In the genomic region with DNA sequence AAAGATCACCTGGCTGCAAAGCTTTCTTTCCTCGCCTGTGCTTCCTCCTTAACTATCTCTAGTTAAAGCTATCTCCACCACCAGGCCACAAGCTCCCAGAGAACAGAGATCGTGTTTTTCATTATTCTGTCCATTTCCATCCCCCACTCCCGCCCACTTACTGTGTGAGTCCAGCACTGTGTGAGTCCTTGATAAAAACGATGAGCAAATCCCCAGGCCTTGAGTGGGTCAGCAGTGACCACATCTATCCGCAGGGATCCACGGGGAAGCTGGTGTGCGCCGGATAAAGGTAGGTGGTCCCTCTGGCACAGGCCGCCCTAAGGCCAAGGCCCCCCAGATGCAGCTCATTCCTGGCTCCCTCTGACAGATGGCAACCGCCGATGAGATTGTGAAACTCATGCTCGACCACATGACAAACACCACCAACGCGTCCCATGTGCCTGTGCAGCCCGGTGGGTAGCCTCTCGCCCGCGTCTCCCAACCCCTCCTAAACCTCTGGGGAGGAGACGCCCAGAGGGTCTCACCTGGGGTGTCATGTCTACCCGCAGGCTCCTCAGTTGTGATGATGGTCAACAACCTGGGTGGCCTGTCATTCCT, we compare ENCODE assay signal across 1 cellular context.
TF ChIP-seq lines count a peak whose summit lies in the region.

No MANE protein-coding gene starts in this region.

TF ChIP-seq in K562, 482 proteins besides CTCF, POLR2A, EP300 and RAD21 (continued from another document and continues in another):
- TF ChIP-seq TAF9B (IDR thresholded peaks at IDR 0.05; ENCODE audit: partially characterized antibody) (peak; percentile 31), CBFB (CRISPR knock-in tag; IDR thresholded peaks at IDR 0.05) (0 out of 2 replicates have a peak, but pooled peaks have one; percentile 40), POLR2G (IDR thresholded peaks at IDR 0.05; ENCODE audit: low read depth, low read length) (peak; percentile 31; the same call in 1 of the 2 replicates), GATAD2B (IDR thresholded peaks at IDR 0.05; ENCODE audit: borderline replicate concordance) (peak; percentile 91), CREM (IDR thresholded peaks at IDR 0.05; ENCODE audit: low read depth) (peak; percentile 69; the same call in 1 of the 2 replicates), ATF1 (CRISPR knock-in tag; IDR thresholded peaks at IDR 0.05) (no peak), ATF1 (tag; IDR thresholded peaks at IDR 0.05) (0 out of 2 replicates have a peak, but pooled peaks have one; percentile 25), TBP (optimal IDR thresholded peaks at IDR 0.05; ENCODE audit: low read depth, low read length) (peak; percentile 52), KLF16 (IDR thresholded peaks at IDR 0.05) (peak; percentile 92), HDAC2 (IDR thresholded peaks at IDR 0.05) (peak; percentile 63; the same call in 1 of the 2 replicates), PHF21A (IDR thresholded peaks at IDR 0.05; ENCODE audit: borderline replicate concordance, low read depth) (peak; percentile 57; the same call in 1 of the 2 replicates), NCOA1 (IDR thresholded peaks at IDR 0.05; ENCODE audit: low read depth) (peak; percentile 71; the same call in 1 of the 2 replicates), KDM1A (IDR thresholded peaks at IDR 0.05) (peak; percentile 89 to 94), BCOR (IDR thresholded peaks at IDR 0.05) (peak; percentile 61; the same call in 1 of the 2 replicates), SOX6 (IDR thresholded peaks at IDR 0.05) (peak; percentile 73; the same call in 1 of the 2 replicates), GABPB1 (CRISPR knock-in tag; IDR thresholded peaks at IDR 0.05) (0 out of 2 replicates have a peak, but pooled peaks have one; percentile 28), MEIS2 (IDR thresholded peaks at IDR 0.05; ENCODE audit: partially characterized antibody) (peak; percentile 52), NEUROD1 (IDR thresholded peaks at IDR 0.05; ENCODE audit: borderline replicate concordance, low read depth, low read length, partially characterized antibody) (no peak), MTA2 (IDR thresholded peaks at IDR 0.05; ENCODE audit: low read depth) (peak; percentile 72), TRIM24 (IDR thresholded peaks at IDR 0.05) (peak; percentile 89 to 90; a peak in 3 of 4 replicates), DACH1 (IDR thresholded peaks at IDR 0.05; ENCODE audit: partially characterized antibody) (peak; percentile 34), BRD9 (IDR thresholded peaks at IDR 0.05; ENCODE audit: low read depth, partially characterized antibody) (peak; percentile 50), TCF7 (IDR thresholded peaks at IDR 0.05; ENCODE audit: borderline replicate concordance) (peak; percentile 62; the same call in 1 of the 2 replicates), RBM25 (IDR thresholded peaks at IDR 0.05; ENCODE audit: low read depth, low read length, severe bottlenecking) (no peak), NR4A1 (CRISPR knock-in tag; IDR thresholded peaks at IDR 0.05) (no peak), NR4A1 (tag; IDR thresholded peaks at IDR 0.05) (0 out of 2 replicates have a peak, but pooled peaks have one; percentile 66), ZNF274 (IDR thresholded peaks at IDR 0.05; ENCODE audit: borderline replicate concordance, low read depth, low read length) (peak; percentile 47; the same call in 1 of the 2 replicates), DPF2 (IDR thresholded peaks at IDR 0.05) (peak; percentile 95), TRIM28 (IDR thresholded peaks at IDR 0.05) (0 out of 2 replicates have a peak, but pooled peaks have one; percentile 42), POLR2AphosphoS5 (IDR thresholded peaks at IDR 0.05; ENCODE audit: control insufficient read depth, insufficient read depth, low read depth, low read length) (peak; percentile 95), NFIC (IDR thresholded peaks at IDR 0.05) (peak; percentile 91), CBFA2T2 (conservative IDR thresholded peaks at IDR 0.05) (peak; percentile 98), SMAD4 (CRISPR knock-in tag; conservative IDR thresholded peaks at IDR 0.05) (peak; percentile 59; the same call in 1 of the 2 replicates), CHD2 (IDR thresholded peaks at IDR 0.05; ENCODE audit: low read depth, low read length) (0 out of 2 replicates have a peak, but pooled peaks have one; percentile 12), PCBP1 (IDR thresholded peaks at IDR 0.05; ENCODE audit: low read depth, low read length, poor library complexity, severe bottlenecking) (no peak), ZEB2 (IDR thresholded peaks at IDR 0.05) (peak; percentile 69; the same call in 1 of the 2 replicates), CREB1 (IDR thresholded peaks at IDR 0.05) (peak; percentile 82), CREB1 (CRISPR knock-in tag; IDR thresholded peaks at IDR 0.05) (no peak)
- TF ChIP-seq, protein P1, sequence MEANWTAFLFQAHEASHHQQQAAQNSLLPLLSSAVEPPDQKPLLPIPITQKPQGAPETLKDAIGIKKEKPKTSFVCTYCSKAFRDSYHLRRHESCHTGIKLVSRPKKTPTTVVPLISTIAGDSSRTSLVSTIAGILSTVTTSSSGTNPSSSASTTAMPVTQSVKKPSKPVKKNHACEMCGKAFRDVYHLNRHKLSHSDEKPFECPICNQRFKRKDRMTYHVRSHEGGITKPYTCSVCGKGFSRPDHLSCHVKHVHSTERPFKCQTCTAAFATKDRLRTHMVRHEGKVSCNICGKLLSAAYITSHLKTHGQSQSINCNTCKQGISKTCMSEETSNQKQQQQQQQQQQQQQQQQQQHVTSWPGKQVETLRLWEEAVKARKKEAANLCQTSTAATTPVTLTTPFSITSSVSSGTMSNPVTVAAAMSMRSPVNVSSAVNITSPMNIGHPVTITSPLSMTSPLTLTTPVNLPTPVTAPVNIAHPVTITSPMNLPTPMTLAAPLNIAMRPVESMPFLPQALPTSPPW (CRISPR knock-in tag; IDR thresholded peaks at IDR 0.05) = 0 out of 2 replicates have a peak, but pooled peaks have one; percentile 39
- TF ChIP-seq, protein P2, sequence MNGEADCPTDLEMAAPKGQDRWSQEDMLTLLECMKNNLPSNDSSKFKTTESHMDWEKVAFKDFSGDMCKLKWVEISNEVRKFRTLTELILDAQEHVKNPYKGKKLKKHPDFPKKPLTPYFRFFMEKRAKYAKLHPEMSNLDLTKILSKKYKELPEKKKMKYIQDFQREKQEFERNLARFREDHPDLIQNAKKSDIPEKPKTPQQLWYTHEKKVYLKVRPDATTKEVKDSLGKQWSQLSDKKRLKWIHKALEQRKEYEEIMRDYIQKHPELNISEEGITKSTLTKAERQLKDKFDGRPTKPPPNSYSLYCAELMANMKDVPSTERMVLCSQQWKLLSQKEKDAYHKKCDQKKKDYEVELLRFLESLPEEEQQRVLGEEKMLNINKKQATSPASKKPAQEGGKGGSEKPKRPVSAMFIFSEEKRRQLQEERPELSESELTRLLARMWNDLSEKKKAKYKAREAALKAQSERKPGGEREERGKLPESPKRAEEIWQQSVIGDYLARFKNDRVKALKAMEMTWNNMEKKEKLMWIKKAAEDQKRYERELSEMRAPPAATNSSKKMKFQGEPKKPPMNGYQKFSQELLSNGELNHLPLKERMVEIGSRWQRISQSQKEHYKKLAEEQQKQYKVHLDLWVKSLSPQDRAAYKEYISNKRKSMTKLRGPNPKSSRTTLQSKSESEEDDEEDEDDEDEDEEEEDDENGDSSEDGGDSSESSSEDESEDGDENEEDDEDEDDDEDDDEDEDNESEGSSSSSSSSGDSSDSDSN (IDR thresholded peaks at IDR 0.05; ENCODE audit: borderline replicate concordance in 1 of 2, low read depth in 2 of 2, low read length in 2 of 2) = 0 out of 4 replicates have a peak, but pooled peaks of 1 of the 2 experiments have one; percentile 47
- TF ChIP-seq, protein P3, sequence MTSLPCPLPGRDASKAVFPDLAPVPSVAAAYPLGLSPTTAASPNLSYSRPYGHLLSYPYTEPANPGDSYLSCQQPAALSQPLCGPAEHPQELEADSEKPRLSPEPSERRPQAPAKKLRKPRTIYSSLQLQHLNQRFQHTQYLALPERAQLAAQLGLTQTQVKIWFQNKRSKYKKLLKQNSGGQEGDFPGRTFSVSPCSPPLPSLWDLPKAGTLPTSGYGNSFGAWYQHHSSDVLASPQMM (CRISPR knock-in tag; IDR thresholded peaks at IDR 0.05) = no peak
- TF ChIP-seq, protein P4, sequence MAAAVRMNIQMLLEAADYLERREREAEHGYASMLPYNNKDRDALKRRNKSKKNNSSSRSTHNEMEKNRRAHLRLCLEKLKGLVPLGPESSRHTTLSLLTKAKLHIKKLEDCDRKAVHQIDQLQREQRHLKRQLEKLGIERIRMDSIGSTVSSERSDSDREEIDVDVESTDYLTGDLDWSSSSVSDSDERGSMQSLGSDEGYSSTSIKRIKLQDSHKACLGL (CRISPR knock-in tag; IDR thresholded peaks at IDR 0.05; ENCODE audit: borderline replicate concordance, poor library complexity, severe bottlenecking) = no peak
- TF ChIP-seq, protein P5, sequence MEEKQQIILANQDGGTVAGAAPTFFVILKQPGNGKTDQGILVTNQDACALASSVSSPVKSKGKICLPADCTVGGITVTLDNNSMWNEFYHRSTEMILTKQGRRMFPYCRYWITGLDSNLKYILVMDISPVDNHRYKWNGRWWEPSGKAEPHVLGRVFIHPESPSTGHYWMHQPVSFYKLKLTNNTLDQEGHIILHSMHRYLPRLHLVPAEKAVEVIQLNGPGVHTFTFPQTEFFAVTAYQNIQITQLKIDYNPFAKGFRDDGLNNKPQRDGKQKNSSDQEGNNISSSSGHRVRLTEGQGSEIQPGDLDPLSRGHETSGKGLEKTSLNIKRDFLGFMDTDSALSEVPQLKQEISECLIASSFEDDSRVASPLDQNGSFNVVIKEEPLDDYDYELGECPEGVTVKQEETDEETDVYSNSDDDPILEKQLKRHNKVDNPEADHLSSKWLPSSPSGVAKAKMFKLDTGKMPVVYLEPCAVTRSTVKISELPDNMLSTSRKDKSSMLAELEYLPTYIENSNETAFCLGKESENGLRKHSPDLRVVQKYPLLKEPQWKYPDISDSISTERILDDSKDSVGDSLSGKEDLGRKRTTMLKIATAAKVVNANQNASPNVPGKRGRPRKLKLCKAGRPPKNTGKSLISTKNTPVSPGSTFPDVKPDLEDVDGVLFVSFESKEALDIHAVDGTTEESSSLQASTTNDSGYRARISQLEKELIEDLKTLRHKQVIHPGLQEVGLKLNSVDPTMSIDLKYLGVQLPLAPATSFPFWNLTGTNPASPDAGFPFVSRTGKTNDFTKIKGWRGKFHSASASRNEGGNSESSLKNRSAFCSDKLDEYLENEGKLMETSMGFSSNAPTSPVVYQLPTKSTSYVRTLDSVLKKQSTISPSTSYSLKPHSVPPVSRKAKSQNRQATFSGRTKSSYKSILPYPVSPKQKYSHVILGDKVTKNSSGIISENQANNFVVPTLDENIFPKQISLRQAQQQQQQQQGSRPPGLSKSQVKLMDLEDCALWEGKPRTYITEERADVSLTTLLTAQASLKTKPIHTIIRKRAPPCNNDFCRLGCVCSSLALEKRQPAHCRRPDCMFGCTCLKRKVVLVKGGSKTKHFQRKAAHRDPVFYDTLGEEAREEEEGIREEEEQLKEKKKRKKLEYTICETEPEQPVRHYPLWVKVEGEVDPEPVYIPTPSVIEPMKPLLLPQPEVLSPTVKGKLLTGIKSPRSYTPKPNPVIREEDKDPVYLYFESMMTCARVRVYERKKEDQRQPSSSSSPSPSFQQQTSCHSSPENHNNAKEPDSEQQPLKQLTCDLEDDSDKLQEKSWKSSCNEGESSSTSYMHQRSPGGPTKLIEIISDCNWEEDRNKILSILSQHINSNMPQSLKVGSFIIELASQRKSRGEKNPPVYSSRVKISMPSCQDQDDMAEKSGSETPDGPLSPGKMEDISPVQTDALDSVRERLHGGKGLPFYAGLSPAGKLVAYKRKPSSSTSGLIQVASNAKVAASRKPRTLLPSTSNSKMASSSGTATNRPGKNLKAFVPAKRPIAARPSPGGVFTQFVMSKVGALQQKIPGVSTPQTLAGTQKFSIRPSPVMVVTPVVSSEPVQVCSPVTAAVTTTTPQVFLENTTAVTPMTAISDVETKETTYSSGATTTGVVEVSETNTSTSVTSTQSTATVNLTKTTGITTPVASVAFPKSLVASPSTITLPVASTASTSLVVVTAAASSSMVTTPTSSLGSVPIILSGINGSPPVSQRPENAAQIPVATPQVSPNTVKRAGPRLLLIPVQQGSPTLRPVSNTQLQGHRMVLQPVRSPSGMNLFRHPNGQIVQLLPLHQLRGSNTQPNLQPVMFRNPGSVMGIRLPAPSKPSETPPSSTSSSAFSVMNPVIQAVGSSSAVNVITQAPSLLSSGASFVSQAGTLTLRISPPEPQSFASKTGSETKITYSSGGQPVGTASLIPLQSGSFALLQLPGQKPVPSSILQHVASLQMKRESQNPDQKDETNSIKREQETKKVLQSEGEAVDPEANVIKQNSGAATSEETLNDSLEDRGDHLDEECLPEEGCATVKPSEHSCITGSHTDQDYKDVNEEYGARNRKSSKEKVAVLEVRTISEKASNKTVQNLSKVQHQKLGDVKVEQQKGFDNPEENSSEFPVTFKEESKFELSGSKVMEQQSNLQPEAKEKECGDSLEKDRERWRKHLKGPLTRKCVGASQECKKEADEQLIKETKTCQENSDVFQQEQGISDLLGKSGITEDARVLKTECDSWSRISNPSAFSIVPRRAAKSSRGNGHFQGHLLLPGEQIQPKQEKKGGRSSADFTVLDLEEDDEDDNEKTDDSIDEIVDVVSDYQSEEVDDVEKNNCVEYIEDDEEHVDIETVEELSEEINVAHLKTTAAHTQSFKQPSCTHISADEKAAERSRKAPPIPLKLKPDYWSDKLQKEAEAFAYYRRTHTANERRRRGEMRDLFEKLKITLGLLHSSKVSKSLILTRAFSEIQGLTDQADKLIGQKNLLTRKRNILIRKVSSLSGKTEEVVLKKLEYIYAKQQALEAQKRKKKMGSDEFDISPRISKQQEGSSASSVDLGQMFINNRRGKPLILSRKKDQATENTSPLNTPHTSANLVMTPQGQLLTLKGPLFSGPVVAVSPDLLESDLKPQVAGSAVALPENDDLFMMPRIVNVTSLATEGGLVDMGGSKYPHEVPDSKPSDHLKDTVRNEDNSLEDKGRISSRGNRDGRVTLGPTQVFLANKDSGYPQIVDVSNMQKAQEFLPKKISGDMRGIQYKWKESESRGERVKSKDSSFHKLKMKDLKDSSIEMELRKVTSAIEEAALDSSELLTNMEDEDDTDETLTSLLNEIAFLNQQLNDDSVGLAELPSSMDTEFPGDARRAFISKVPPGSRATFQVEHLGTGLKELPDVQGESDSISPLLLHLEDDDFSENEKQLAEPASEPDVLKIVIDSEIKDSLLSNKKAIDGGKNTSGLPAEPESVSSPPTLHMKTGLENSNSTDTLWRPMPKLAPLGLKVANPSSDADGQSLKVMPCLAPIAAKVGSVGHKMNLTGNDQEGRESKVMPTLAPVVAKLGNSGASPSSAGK (IDR thresholded peaks at IDR 0.05) = peak; percentile 83
